In the genomic region with DNA sequence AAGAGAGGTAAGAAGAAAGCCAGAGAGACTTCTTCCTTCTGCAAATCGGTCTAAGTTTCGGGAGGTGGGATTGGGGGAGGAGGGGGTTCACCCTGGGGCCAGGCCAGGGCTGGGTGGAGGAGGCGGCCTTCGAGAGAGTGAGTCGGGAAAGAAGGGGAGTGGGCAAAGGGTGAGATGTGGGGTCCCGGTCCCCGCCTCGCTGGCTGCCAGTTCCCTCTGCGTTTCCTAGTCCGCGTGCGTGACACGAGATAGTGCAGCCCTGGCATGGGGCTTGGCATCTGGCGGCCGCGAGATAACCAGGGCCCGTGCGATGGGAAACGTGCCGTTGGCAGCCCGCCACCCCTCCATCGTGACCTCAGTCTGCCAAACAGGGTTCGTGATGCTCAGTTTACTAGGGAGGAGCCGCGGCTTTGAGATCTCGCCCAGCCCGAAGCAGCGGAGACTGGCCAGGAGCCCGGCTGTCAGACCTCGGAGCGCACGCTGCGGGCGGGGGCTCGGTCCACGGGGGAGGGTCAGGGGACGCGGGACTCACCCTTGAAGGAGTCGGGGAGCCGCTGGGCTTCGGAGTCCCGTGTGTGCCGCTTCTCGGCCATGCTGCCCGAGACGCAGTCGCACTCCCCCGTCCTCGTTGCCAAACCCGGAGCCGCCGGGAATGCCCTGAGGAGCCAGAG, we compare ENCODE assay signal across 1 cellular context.
A peak's percentile ranks its signal among the peaks of the same experiment; 100 is the strongest.
TF ChIP-seq lines count a peak whose summit lies in the region.

TSS of gene STOM (minus strand) at position 656 of the 671 bp plus-strand sequence. CDS start at position 593, 63 bp downstream.

TF ChIP-seq in WTC11, 78 proteins besides CTCF, POLR2A, EP300 and RAD21 (continued from another document and continues in another):
- TF ChIP-seq, protein P1, sequence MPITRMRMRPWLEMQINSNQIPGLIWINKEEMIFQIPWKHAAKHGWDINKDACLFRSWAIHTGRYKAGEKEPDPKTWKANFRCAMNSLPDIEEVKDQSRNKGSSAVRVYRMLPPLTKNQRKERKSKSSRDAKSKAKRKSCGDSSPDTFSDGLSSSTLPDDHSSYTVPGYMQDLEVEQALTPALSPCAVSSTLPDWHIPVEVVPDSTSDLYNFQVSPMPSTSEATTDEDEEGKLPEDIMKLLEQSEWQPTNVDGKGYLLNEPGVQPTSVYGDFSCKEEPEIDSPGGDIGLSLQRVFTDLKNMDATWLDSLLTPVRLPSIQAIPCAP (CRISPR knock-in tag; IDR thresholded peaks at IDR 0.05) = peak; percentile 11; the same call in 1 of the 2 replicates
- no peak for TF ChIP-seq ZNF138 (CRISPR knock-in tag; conservative IDR thresholded peaks at IDR 0.05)
- TF ChIP-seq HMGA2 (CRISPR knock-in tag; IDR thresholded peaks at IDR 0.05) = no peak
- TF ChIP-seq FOXP1 (CRISPR knock-in tag; IDR thresholded peaks at IDR 0.05; ENCODE audit: borderline replicate concordance) = peak; percentile 90
- peak; percentile 42; the same call in 1 of the 2 replicates for TF ChIP-seq ZNF281 (CRISPR knock-in tag; IDR thresholded peaks at IDR 0.05)
- no peak for TF ChIP-seq EMX1 (CRISPR knock-in tag; IDR thresholded peaks at IDR 0.05)
- TF ChIP-seq, protein P2, sequence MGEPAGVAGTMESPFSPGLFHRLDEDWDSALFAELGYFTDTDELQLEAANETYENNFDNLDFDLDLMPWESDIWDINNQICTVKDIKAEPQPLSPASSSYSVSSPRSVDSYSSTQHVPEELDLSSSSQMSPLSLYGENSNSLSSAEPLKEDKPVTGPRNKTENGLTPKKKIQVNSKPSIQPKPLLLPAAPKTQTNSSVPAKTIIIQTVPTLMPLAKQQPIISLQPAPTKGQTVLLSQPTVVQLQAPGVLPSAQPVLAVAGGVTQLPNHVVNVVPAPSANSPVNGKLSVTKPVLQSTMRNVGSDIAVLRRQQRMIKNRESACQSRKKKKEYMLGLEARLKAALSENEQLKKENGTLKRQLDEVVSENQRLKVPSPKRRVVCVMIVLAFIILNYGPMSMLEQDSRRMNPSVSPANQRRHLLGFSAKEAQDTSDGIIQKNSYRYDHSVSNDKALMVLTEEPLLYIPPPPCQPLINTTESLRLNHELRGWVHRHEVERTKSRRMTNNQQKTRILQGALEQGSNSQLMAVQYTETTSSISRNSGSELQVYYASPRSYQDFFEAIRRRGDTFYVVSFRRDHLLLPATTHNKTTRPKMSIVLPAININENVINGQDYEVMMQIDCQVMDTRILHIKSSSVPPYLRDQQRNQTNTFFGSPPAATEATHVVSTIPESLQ (CRISPR knock-in tag; IDR thresholded peaks at IDR 0.05) = no peak
- TF ChIP-seq, protein P3, sequence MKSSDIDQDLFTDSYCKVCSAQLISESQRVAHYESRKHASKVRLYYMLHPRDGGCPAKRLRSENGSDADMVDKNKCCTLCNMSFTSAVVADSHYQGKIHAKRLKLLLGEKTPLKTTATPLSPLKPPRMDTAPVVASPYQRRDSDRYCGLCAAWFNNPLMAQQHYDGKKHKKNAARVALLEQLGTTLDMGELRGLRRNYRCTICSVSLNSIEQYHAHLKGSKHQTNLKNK (CRISPR knock-in tag; IDR thresholded peaks at IDR 0.05) = no peak
- no peak for TF ChIP-seq ELF4 (CRISPR knock-in tag; IDR thresholded peaks at IDR 0.05; ENCODE audit: low read depth)
- no peak for TF ChIP-seq ZNF219 (CRISPR knock-in tag; IDR thresholded peaks at IDR 0.05; ENCODE audit: borderline replicate concordance)
- TF ChIP-seq KAT7 (CRISPR knock-in tag; IDR thresholded peaks at IDR 0.05; ENCODE audit: borderline replicate concordance) = peak; percentile 77; the same call in 1 of the 2 replicates
- 0 out of 2 replicates have a peak, but pooled peaks have one; percentile 47 for TF ChIP-seq GABPB1 (CRISPR knock-in tag; IDR thresholded peaks at IDR 0.05)
- peak; percentile 47; the same call in 1 of the 2 replicates for TF ChIP-seq TCF7 (CRISPR knock-in tag; IDR thresholded peaks at IDR 0.05; ENCODE audit: low read depth)
- TF ChIP-seq, protein P4, sequence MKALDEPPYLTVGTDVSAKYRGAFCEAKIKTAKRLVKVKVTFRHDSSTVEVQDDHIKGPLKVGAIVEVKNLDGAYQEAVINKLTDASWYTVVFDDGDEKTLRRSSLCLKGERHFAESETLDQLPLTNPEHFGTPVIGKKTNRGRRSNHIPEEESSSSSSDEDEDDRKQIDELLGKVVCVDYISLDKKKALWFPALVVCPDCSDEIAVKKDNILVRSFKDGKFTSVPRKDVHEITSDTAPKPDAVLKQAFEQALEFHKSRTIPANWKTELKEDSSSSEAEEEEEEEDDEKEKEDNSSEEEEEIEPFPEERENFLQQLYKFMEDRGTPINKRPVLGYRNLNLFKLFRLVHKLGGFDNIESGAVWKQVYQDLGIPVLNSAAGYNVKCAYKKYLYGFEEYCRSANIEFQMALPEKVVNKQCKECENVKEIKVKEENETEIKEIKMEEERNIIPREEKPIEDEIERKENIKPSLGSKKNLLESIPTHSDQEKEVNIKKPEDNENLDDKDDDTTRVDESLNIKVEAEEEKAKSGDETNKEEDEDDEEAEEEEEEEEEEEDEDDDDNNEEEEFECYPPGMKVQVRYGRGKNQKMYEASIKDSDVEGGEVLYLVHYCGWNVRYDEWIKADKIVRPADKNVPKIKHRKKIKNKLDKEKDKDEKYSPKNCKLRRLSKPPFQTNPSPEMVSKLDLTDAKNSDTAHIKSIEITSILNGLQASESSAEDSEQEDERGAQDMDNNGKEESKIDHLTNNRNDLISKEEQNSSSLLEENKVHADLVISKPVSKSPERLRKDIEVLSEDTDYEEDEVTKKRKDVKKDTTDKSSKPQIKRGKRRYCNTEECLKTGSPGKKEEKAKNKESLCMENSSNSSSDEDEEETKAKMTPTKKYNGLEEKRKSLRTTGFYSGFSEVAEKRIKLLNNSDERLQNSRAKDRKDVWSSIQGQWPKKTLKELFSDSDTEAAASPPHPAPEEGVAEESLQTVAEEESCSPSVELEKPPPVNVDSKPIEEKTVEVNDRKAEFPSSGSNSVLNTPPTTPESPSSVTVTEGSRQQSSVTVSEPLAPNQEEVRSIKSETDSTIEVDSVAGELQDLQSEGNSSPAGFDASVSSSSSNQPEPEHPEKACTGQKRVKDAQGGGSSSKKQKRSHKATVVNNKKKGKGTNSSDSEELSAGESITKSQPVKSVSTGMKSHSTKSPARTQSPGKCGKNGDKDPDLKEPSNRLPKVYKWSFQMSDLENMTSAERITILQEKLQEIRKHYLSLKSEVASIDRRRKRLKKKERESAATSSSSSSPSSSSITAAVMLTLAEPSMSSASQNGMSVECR (CRISPR knock-in tag; IDR thresholded peaks at IDR 0.05; ENCODE audit: borderline replicate concordance) = 0 out of 2 replicates have a peak, but pooled peaks have one; percentile 67
- peak; percentile 82 for TF ChIP-seq ZBTB43 (CRISPR knock-in tag; IDR thresholded peaks at IDR 0.05)
- no peak for TF ChIP-seq ZNF671 (CRISPR knock-in tag; IDR thresholded peaks at IDR 0.05)
- no peak for TF ChIP-seq FOXJ3 (CRISPR knock-in tag; IDR thresholded peaks at IDR 0.05; ENCODE audit: borderline replicate concordance)
- TF ChIP-seq ZNF263 (CRISPR knock-in tag; IDR thresholded peaks at IDR 0.05; ENCODE audit: low read depth) = peak; percentile 76; the same call in 1 of the 2 replicates
- TF ChIP-seq, protein P5, sequence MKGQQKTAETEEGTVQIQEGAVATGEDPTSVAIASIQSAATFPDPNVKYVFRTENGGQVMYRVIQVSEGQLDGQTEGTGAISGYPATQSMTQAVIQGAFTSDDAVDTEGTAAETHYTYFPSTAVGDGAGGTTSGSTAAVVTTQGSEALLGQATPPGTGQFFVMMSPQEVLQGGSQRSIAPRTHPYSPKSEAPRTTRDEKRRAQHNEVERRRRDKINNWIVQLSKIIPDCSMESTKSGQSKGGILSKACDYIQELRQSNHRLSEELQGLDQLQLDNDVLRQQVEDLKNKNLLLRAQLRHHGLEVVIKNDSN (CRISPR knock-in tag; IDR thresholded peaks at IDR 0.05) = peak; percentile 47; the same call in 1 of the 2 replicates
- peak; percentile 68 for TF ChIP-seq FOXP4 (CRISPR knock-in tag; IDR thresholded peaks at IDR 0.05)
- TF ChIP-seq, protein P6, sequence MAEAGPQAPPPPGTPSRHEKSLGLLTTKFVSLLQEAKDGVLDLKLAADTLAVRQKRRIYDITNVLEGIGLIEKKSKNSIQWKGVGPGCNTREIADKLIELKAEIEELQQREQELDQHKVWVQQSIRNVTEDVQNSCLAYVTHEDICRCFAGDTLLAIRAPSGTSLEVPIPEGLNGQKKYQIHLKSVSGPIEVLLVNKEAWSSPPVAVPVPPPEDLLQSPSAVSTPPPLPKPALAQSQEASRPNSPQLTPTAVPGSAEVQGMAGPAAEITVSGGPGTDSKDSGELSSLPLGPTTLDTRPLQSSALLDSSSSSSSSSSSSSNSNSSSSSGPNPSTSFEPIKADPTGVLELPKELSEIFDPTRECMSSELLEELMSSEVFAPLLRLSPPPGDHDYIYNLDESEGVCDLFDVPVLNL (CRISPR knock-in tag; IDR thresholded peaks at IDR 0.05; ENCODE audit: borderline replicate concordance, low read depth) = no peak; the same call in 1 of the 2 replicates
- TF ChIP-seq ZNF121 (CRISPR knock-in tag; IDR thresholded peaks at IDR 0.05) = no peak
- TF ChIP-seq, protein P7, sequence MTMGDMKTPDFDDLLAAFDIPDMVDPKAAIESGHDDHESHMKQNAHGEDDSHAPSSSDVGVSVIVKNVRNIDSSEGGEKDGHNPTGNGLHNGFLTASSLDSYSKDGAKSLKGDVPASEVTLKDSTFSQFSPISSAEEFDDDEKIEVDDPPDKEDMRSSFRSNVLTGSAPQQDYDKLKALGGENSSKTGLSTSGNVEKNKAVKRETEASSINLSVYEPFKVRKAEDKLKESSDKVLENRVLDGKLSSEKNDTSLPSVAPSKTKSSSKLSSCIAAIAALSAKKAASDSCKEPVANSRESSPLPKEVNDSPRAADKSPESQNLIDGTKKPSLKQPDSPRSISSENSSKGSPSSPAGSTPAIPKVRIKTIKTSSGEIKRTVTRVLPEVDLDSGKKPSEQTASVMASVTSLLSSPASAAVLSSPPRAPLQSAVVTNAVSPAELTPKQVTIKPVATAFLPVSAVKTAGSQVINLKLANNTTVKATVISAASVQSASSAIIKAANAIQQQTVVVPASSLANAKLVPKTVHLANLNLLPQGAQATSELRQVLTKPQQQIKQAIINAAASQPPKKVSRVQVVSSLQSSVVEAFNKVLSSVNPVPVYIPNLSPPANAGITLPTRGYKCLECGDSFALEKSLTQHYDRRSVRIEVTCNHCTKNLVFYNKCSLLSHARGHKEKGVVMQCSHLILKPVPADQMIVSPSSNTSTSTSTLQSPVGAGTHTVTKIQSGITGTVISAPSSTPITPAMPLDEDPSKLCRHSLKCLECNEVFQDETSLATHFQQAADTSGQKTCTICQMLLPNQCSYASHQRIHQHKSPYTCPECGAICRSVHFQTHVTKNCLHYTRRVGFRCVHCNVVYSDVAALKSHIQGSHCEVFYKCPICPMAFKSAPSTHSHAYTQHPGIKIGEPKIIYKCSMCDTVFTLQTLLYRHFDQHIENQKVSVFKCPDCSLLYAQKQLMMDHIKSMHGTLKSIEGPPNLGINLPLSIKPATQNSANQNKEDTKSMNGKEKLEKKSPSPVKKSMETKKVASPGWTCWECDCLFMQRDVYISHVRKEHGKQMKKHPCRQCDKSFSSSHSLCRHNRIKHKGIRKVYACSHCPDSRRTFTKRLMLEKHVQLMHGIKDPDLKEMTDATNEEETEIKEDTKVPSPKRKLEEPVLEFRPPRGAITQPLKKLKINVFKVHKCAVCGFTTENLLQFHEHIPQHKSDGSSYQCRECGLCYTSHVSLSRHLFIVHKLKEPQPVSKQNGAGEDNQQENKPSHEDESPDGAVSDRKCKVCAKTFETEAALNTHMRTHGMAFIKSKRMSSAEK (CRISPR knock-in tag; IDR thresholded peaks at IDR 0.05; ENCODE audit: borderline replicate concordance) = no peak
- TF ChIP-seq ZNF416 (CRISPR knock-in tag; IDR thresholded peaks at IDR 0.05) = no peak
- 0 out of 2 replicates have a peak, but pooled peaks have one; percentile 3 for TF ChIP-seq CBFB (CRISPR knock-in tag; IDR thresholded peaks at IDR 0.05; ENCODE audit: low read depth)
- no peak for TF ChIP-seq RORB (CRISPR knock-in tag; IDR thresholded peaks at IDR 0.05)
- no peak for TF ChIP-seq JAZF1 (CRISPR knock-in tag; IDR thresholded peaks at IDR 0.05)
